In the genomic region with DNA sequence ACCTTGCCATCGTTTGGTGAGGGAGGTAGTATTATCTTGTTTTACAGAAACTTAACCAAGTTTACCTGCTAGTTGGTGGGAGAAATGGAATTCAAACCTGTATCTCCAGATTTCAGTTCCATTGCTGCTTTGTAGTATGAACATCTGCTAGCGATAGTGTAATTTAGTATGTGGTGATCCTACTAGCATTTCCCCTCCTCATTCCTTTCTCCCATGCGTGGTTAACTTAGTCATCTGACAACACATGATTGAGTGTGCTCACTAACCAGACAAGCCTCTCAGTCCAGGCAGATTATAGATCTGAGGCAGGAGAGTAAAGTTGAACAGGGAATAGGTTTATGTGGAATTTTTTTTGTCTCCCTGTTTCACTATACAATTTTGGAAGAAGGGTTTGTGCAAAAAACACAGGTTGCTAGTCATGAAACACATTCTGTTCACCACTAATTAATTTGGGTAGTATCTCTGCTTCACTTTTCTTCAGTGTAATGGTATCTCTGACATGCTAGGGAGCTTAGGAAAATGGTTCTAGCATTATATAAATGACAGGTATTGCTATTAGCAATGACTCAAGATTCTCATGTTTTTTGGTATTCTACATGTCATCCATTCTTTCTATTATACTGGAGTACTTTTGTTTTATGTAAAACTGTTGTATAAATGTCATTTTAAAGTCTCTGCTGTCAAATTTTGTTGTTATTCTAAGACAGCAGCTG, we compare ENCODE assay signal across 10 cellular contexts. TPM values are rescaled to one million over a fixed set of nuclear protein-coding genes. Genes with fewer than 3 reads are reported as not detected.
DNase-seq lines count a peak whose midpoint lies in the region; ATAC-seq, FAIRE-seq and TF ChIP-seq lines count a peak whose summit lies in the region.
"Had no signal": no experiment of that assay in that cellular context is flagged by ENCODE, and none has a peak within 500 bp of the region (broad histone marks: within the 10 kb centered on the region; RNA-seq: fewer than 3 reads in every experiment).

No MANE protein-coding gene starts in this region.

- peaks cover 0 to 4% of the 10 kb centered on the region in 2 donors for H3K36me3 Mint-ChIP-seq in CD14-positive monocyte

- no peak overlapping the region for H2AFZ ChIP-seq in GM12878 (ENCODE audit: control insufficient read depth, low read depth, low read length)

- CTCF ChIA-PET in GM12878 (lab: Yijun Ruan, JAX): interaction anchor here (0.6 to 8.8 kb wide), 2 partner anchors 12 to 63 kb away, joined by 3 to 82 read pairs; no protein-coding TSS in a partner anchor

- in situ Hi-C loops in GM12878 (cut with MboI): no loop called here

- POLR2A ChIA-PET in GM12878 (lab: Charles Lee): no interaction called here

- peaks cover 42% of the 10 kb centered on the region for H3K79me2 ChIP-seq in GM12878 (ENCODE audit: control insufficient read depth, insufficient read depth, low read length)

- no peak for TF ChIP-seq EP300 in GM12878 (IDR thresholded peaks at IDR 0.05; ENCODE audit: borderline replicate concordance in 1 of 2, control insufficient read depth in 1 of 2, low read depth in 2 of 2, low read length in 2 of 2)

- H3K4me3 Mint-ChIP-seq in CD14-positive monocyte: no peak overlapping the region
- H3K4me3 Mint-ChIP-seq: activated naive CD8-positive, alpha-beta T cell had no signal

- no peak overlapping the region for H3K9ac ChIP-seq in GM12878 (ENCODE audit: control insufficient read depth, insufficient read depth, low read length)

- intact Hi-C loops in GM12878 (cut with micrococcal nuclease; ENCODE audit: unreplicated experiment): no loop called here
- intact Hi-C loops in CD14-positive monocyte (cut with micrococcal nuclease): no loop called here

- H3K4me2 ChIP-seq in GM12878 (ENCODE audit: control insufficient read depth, insufficient read depth): no peak overlapping the region

- TF ChIP-seq POLR2A in GM12878 (IDR thresholded peaks at IDR 0.05; ENCODE audit: low read depth, low read length): no peak

- FAIRE-seq in GM12878 (lab: Jason Lieb, UNC): peak; percentile 68
- FAIRE-seq in small intestine (lab: Jason Lieb, UNC): no peak

- H3K9me3 Mint-ChIP-seq in CD14-positive monocyte: no peaks in the 10 kb centered on the region

- no peak for TF ChIP-seq CTCF in AG09309 (IDR thresholded peaks at IDR 0.05; ENCODE audit: control insufficient read depth, insufficient read depth, low read depth, low read length, missing control alignments)
- TF ChIP-seq CTCF in GM12878 (IDR thresholded peaks at IDR 0.05 in 2 of 3, conservative IDR thresholded peaks at IDR 0.05 in 1 of 3; ENCODE audit: control insufficient read depth in 2 of 3, extremely low read depth in 1 of 3, insufficient read depth in 1 of 3, low read depth in 3 of 3, low read length in 3 of 3): no peak
- no peak for TF ChIP-seq CTCF in CD14-positive monocyte (IDR thresholded peaks at IDR 0.05)

- RAD21 ChIA-PET in GM12878 (lab: Charles Lee; ENCODE audit: unreplicated experiment): interaction anchor here (0.9 to 3.5 kb wide), 3 partner anchors 13 to 665 kb away, joined by 3 to 13 read pairs (median 4); no protein-coding TSS in a partner anchor

- no peak overlapping the region for H3K27ac Mint-ChIP-seq in CD14-positive monocyte
- H3K27ac Mint-ChIP-seq: activated naive CD8-positive, alpha-beta T cell had no signal

- H4K20me1 ChIP-seq in GM12878 (ENCODE audit: control insufficient read depth, insufficient read depth): no peaks in the 10 kb centered on the region

- 51% methylated on average over 3 of the region's 3 CpGs for WGBS in GM12878 (ENCODE audit: insufficient coverage, insufficient replicate concordance, low lambda C conversion rate, missing lambda C conversion rate)
- 40 to 52% (median 45%) methylated on average over 3 of the region's 3 CpGs for WGBS in small intestine, 3 donors

- H3K9me3 ChIP-seq in GM12878 (replicated peaks; ENCODE audit: control insufficient read depth, insufficient read depth, low read length): no peaks in the 10 kb centered on the region; the same call in 2 of the 3 replicates
- H3K9me3 ChIP-seq in small intestine (ENCODE audit: control insufficient read depth, low read depth): no peaks in the 10 kb centered on the region

- DNase-seq in AG09309 (ENCODE audit: low read depth) (peak; percentile 57), GM12878 (ENCODE audit: low read depth, low spot score) (no peak), medulla oblongata (ENCODE audit: extremely low spot score) (peak; percentile 66), small intestine (no peak), amygdala (lab: John Stamatoyannopoulos, UW) (no peak), CD14-positive monocyte (ENCODE audit: low spot score) (no peak), SIG-M5 treated with dmso at 0.1 percent for 504 hours (lab: John Stamatoyannopoulos, UW; ENCODE audit: unreplicated experiment) (no peak)
- DNase-seq: stimulated activated naive CD4-positive, alpha-beta T cell treated with Interleukin-2 at 50 U/mL for 16 hours had no signal

- no peak for TF ChIP-seq RAD21 in GM12878 (IDR thresholded peaks at IDR 0.05; ENCODE audit: insufficient read depth, low read depth, low read length)

- H3K4me1 ChIP-seq in GM12878 (ENCODE audit: control insufficient read depth, insufficient read depth, low read length) (peaks cover 16% of the 10 kb centered on the region), small intestine (ENCODE audit: control insufficient read depth in 2 of 2, insufficient read depth in 1 of 2, low read depth in 1 of 2, low read length in 1 of 2) (peaks cover 0 to 16% of the 10 kb centered on the region in 2 donors)

- peaks cover 48% of the 10 kb centered on the region for H3K4me1 Mint-ChIP-seq in CD14-positive monocyte

- SMC1A ChIA-PET in GM12878 (lab: Charles Lee; ENCODE audit: uncharacterized antibody, unreplicated experiment): interaction anchor here (1.0 to 4.1 kb wide), 4 partner anchors 12 to 49 kb away, joined by 3 to 46 read pairs (median 4); no protein-coding TSS in a partner anchor

- no TSS peak for BruUV-seq in GM12878 (replicated peaks; lab: Mats Ljungman, UMichigan)

- H3K4me3 ChIP-seq in AG09309 (ENCODE audit: control insufficient read depth, low read depth, low read length) (no peak overlapping the region), GM12878 (no peak overlapping the region), small intestine (ENCODE audit: low read depth in 1 of 2, low read length in 2 of 2) (no peak overlapping the region)

- ATAC-seq in HG02610 (IDR thresholded peaks at IDR 0.05; ENCODE audit: unreplicated experiment): peak; percentile 52
- peak; percentile 29; the same call in 2 of the 3 replicates for ATAC-seq in GM12878

- H3K27ac ChIP-seq in GM12878 (ENCODE audit: control insufficient read depth, insufficient read depth) (no peak overlapping the region), small intestine (ENCODE audit: low read depth in 1 of 2, low read length in 1 of 2) (no peak overlapping the region)

- H3K27me3 ChIP-seq in GM12878 (replicated peaks in 1 of 2; ENCODE audit: control insufficient read depth in 2 of 2, insufficient read depth in 2 of 2, low read length in 1 of 2) (no peaks in the 10 kb centered on the region), small intestine (ENCODE audit: control insufficient read depth in 2 of 2, insufficient read depth in 2 of 2, low read length in 2 of 2) (no peaks in the 10 kb centered on the region)

- no peaks in the 10 kb centered on the region for H3K27me3 Mint-ChIP-seq in CD14-positive monocyte (ENCODE audit: low read depth in 3 of 3)
- H3K27me3 Mint-ChIP-seq: activated naive CD8-positive, alpha-beta T cell had no signal

- H3K36me3 ChIP-seq in GM12878 (ENCODE audit: control insufficient read depth in 2 of 2, insufficient read depth in 2 of 2, low read length in 1 of 2): no peaks in the 10 kb centered on the region
- H3K36me3 ChIP-seq in small intestine (ENCODE audit: control insufficient read depth in 2 of 2, insufficient read depth in 2 of 2, low read length in 2 of 2): no peaks in the 10 kb centered on the region

TF ChIP-seq in GM12878, 131 proteins besides CTCF, POLR2A, EP300 and RAD21 (continues in another document):
- TF ChIP-seq NBN (IDR thresholded peaks at IDR 0.05) (no peak), SREBF2 (IDR thresholded peaks at IDR 0.05; ENCODE audit: low read length) (no peak), TCF7 (IDR thresholded peaks at IDR 0.05; ENCODE audit: borderline replicate concordance) (no peak), KLF5 (IDR thresholded peaks at IDR 0.05; ENCODE audit: partially characterized antibody) (no peak), SUPT20H (IDR thresholded peaks at IDR 0.05; ENCODE audit: borderline replicate concordance, control insufficient read depth, low read depth, low read length) (no peak), HDGF (IDR thresholded peaks at IDR 0.05) (no peak), SREBF1 (IDR thresholded peaks at IDR 0.05; ENCODE audit: low read length) (no peak)
- TF ChIP-seq, protein P1, sequence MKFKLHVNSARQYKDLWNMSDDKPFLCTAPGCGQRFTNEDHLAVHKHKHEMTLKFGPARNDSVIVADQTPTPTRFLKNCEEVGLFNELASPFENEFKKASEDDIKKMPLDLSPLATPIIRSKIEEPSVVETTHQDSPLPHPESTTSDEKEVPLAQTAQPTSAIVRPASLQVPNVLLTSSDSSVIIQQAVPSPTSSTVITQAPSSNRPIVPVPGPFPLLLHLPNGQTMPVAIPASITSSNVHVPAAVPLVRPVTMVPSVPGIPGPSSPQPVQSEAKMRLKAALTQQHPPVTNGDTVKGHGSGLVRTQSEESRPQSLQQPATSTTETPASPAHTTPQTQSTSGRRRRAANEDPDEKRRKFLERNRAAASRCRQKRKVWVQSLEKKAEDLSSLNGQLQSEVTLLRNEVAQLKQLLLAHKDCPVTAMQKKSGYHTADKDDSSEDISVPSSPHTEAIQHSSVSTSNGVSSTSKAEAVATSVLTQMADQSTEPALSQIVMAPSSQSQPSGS (IDR thresholded peaks at IDR 0.05; ENCODE audit: low read length): no peak

RNA-seq across cellular contexts. Expression of a gene that starts 21.7 kb away (rescaled TPM):
- 313 and 326 TPM in 2 replicates for total RNA-seq in GM12878 (2013; cell fraction: nucleolus; rRNA removed)
- total RNA-seq in GM12878 (2014; rRNA removed) (24.5 and 31.6 TPM in 2 replicates), GM12878 (2014; rRNA removed; fragmentation: Illumina TruSeq; extraction: Trizol) (33.0 and 33.6 TPM in 2 replicates), GM12878 (2021) (43.9 and 46.5 TPM in 2 replicates)
- 28.0 TPM for polyA plus RNA-seq in GM12878 (2011; ENCODE audit: low read depth)
- polyA plus RNA-seq in GM12878 (2011; rRNA removed) (87.6 and 109 TPM in 2 replicates), GM12878 (2014; fragmentation: Illumina TruSeq; extraction: Trizol) (46.3 and 53.9 TPM in 2 replicates), GM12878 (2014; fragmentation: Nextera tagmentation; extraction: Ambion mirVana) (10 to 100 TPM; 24.8 to 39.2 TPM), GM12878 (2014; rRNA removed) (20.7 and 26.0 TPM in 2 replicates), GM12878 (2016; fragmentation: Nextera tagmentation; extraction: Ambion mirVana) (10 to 100 TPM; 58.3 to 60.6 TPM), small intestine (10 to 100 TPM; 13.0 to 20.8 (median 14.8) TPM), CD14-positive monocyte (100 to 1,000 TPM; 128 to 177 TPM)
- polyA plus RNA-seq in GM12878 (2011; cell fraction: cytosol; rRNA removed): 38.0 and 41.1 TPM in 2 replicates
- polyA plus RNA-seq in GM12878 (2011; cell fraction: nucleus; rRNA removed): 62.9 and 108 TPM in 2 replicates
- polyA plus RNA-seq in GM12878 (2012): 50.2 and 56.7 TPM in 2 replicates
- polyA minus RNA-seq in GM12878 (2011; rRNA and poly(A)+ RNA removed): 66.1 and 88.3 TPM in 2 replicates
- polyA minus RNA-seq in GM12878 (2011; cell fraction: cytosol; rRNA and poly(A)+ RNA removed): 21.9 and 28.4 TPM in 2 replicates
- polyA minus RNA-seq in GM12878 (2011; cell fraction: nucleus; rRNA and poly(A)+ RNA removed): 85.2 and 121 TPM in 2 replicates

Comparison
In these comparisons a context has a peak if more than half of its experiments do, and no peak if none do; other contexts are left out.
1. DNase-seq: peak in AG09309 (single experiment) and medulla oblongata (single experiment); none in GM12878 (single experiment), small intestine (single experiment), amygdala (0 of 56), CD14-positive monocyte (single experiment) and SIG-M5 treated with dmso at 0.1 percent for 504 hours (single experiment).